In genomic region chr1:211699059-211699458, GRCh38 we compare ENCODE assay signal across 11 cellular contexts. TPM values are rescaled to one million over a fixed set of nuclear protein-coding genes. Genes with fewer than 3 reads are reported as not detected.
A peak's percentile ranks its signal among the peaks of the same experiment; 100 is the strongest.
DNase-seq lines count a peak whose midpoint lies in the region; ATAC-seq and TF ChIP-seq lines count a peak whose summit lies in the region.
"Had no signal": no experiment of that assay in that cellular context is flagged by ENCODE, and none has a peak within 500 bp of the region (broad histone marks: within the 10 kb centered on the region; RNA-seq: fewer than 3 reads in every experiment).

No MANE protein-coding gene starts in this region.

- H3K4me2 ChIP-seq in SU-DHL-6 (ENCODE audit: low read depth, low read length, poor library complexity, severe bottlenecking), result peak overlapping the region; percentile 41

- ATAC-seq in activated T-cell treated with anti-CD3 and anti-CD28 coated beads, Interleukin-2, amount 50 U/mL, for 72 hours (replicated peaks in 1 of 2), result no peak
- no peak for ATAC-seq in stimulated activated effector memory CD8-positive, alpha-beta T cell treated with anti-CD3 and anti-CD28 coated beads, Interleukin-12 subunit alpha, Interleukin-12 subunit beta, amount 100 ng/mL, for 72 hours
- ATAC-seq in GM18873 (IDR thresholded peaks at IDR 0.05; ENCODE audit: low FRiP score, unreplicated experiment), result no peak

- no peak overlapping the region for H3K4me3 ChIP-seq in SU-DHL-6 (ENCODE audit: insufficient read depth, low read length, poor library complexity, severe bottlenecking)
- peak overlapping the region; percentile 85 for H3K4me3 ChIP-seq in iPS-18a (ENCODE audit: low read length)

- no peaks in the 10 kb centered on the region for H3K9me3 Mint-ChIP-seq in activated T-cell treated with anti-CD3 and anti-CD28 coated beads, Interleukin-2, amount 50 U/mL, for 72 hours
- H3K9me3 Mint-ChIP-seq in stimulated activated effector memory CD8-positive, alpha-beta T cell treated with anti-CD3 and anti-CD28 coated beads, Interleukin-12 subunit alpha, Interleukin-12 subunit beta, amount 100 ng/mL, for 72 hours, result no peaks in the 10 kb centered on the region
- H3K9me3 Mint-ChIP-seq: activated naive CD4-positive, alpha-beta T cell treated with anti-CD3 and anti-CD28 coated beads for 36 hours had no signal

- H3K9me3 ChIP-seq in SU-DHL-6 (ENCODE audit: insufficient read depth, low read length), result no peaks in the 10 kb centered on the region
- no peaks in the 10 kb centered on the region for H3K9me3 ChIP-seq in iPS-18a (ENCODE audit: control insufficient read depth, low read depth, low read length)
- H3K9me3 ChIP-seq: tibial nerve had no signal

- H3K36me3 ChIP-seq in SU-DHL-6 (ENCODE audit: low read length), result no peaks in the 10 kb centered on the region
- no peaks in the 10 kb centered on the region for H3K36me3 ChIP-seq in iPS-18a (ENCODE audit: control insufficient read depth, low read depth, low read length)
- H3K36me3 ChIP-seq: tibial nerve had no signal

- H3K4me1 ChIP-seq in iPS-18a (ENCODE audit: control insufficient read depth, low read depth, low read length), result no peaks in the 10 kb centered on the region

- no peak overlapping the region for H3K27ac Mint-ChIP-seq in activated T-cell treated with anti-CD3 and anti-CD28 coated beads, Interleukin-2, amount 50 U/mL, for 72 hours
- H3K27ac Mint-ChIP-seq in stimulated activated effector memory CD8-positive, alpha-beta T cell treated with anti-CD3 and anti-CD28 coated beads, Interleukin-12 subunit alpha, Interleukin-12 subunit beta, amount 100 ng/mL, for 72 hours, result no peak overlapping the region
- H3K27ac Mint-ChIP-seq: activated naive CD4-positive, alpha-beta T cell treated with anti-CD3 and anti-CD28 coated beads for 36 hours had no signal

- H3F3A ChIP-seq in SU-DHL-6 (ENCODE audit: insufficient read depth), result 0 out of 2 replicates have a peak, but pooled peaks cover 9% of the 10 kb centered on the region

- H3K4me3 Mint-ChIP-seq in activated T-cell treated with anti-CD3 and anti-CD28 coated beads, Interleukin-2, amount 50 U/mL, for 72 hours, result peak overlapping the region; percentile 13 to 50
- peak overlapping the region; percentile 26 for H3K4me3 Mint-ChIP-seq in stimulated activated effector memory CD8-positive, alpha-beta T cell treated with anti-CD3 and anti-CD28 coated beads, Interleukin-12 subunit alpha, Interleukin-12 subunit beta, amount 100 ng/mL, for 72 hours

- no peak for DNase-seq in activated T-cell treated with anti-CD3 and anti-CD28 coated beads, Interleukin-2, amount 50 U/mL, for 72 hours
- DNase-seq in activated T-cell treated with anti-CD3 and anti-CD28 coated beads for 4 hours (no peak), hepatic stellate cell (ENCODE audit: low spot score) (no peak), inferior parietal cortex (ENCODE audit: extremely low spot score) (no peak)
- no peak for DNase-seq in stimulated activated effector memory CD8-positive, alpha-beta T cell treated with anti-CD3 and anti-CD28 coated beads, Interleukin-12 subunit alpha, Interleukin-12 subunit beta, amount 100 ng/mL, for 72 hours (ENCODE audit: low spot score in 2 of 2)
- DNase-seq: SIG-M5 had no signal

- no peak for TF ChIP-seq CTCF in SU-DHL-6 (IDR thresholded peaks at IDR 0.05; ENCODE audit: insufficient read depth, low read length, poor library complexity, severe bottlenecking)

- H3K9ac ChIP-seq in SU-DHL-6 (ENCODE audit: low read length), result no peak overlapping the region
- no peak overlapping the region for H3K9ac ChIP-seq in iPS-18a (ENCODE audit: low read length)

- H2AFZ ChIP-seq in SU-DHL-6 (ENCODE audit: low read depth, low read length, severe bottlenecking), result no peak overlapping the region

- no peaks in the 10 kb centered on the region for H4K20me1 ChIP-seq in SU-DHL-6 (ENCODE audit: low read depth, low read length)

- no peaks in the 10 kb centered on the region for H3K79me2 ChIP-seq in SU-DHL-6 (ENCODE audit: insufficient read depth, low read length)

- peaks cover 9% of the 10 kb centered on the region for H3K27me3 Mint-ChIP-seq in activated T-cell treated with anti-CD3 and anti-CD28 coated beads, Interleukin-2, amount 50 U/mL, for 72 hours (ENCODE audit: low read depth)

- H3K4me1 Mint-ChIP-seq in activated T-cell treated with anti-CD3 and anti-CD28 coated beads, Interleukin-2, amount 50 U/mL, for 72 hours (ENCODE audit: low read depth), result peaks cover 27% of the 10 kb centered on the region
- H3K4me1 Mint-ChIP-seq in stimulated activated effector memory CD8-positive, alpha-beta T cell treated with anti-CD3 and anti-CD28 coated beads, Interleukin-12 subunit alpha, Interleukin-12 subunit beta, amount 100 ng/mL, for 72 hours, result peaks cover 14% of the 10 kb centered on the region

- H3K27me3 ChIP-seq in SU-DHL-6 (ENCODE audit: low read length) (no peaks in the 10 kb centered on the region), iPS-18a (ENCODE audit: control insufficient read depth, insufficient read depth, low read length) (peaks cover 14% of the 10 kb centered on the region)

- H3K9me2 ChIP-seq in SU-DHL-6 (replicated peaks; ENCODE audit: insufficient read depth, low read length), result no peaks in the 10 kb centered on the region

- H3K27ac ChIP-seq in SU-DHL-6 (ENCODE audit: low read depth, low read length) (no peak overlapping the region; the same call in 1 of the 2 replicates), iPS-18a (ENCODE audit: low read length) (no peak overlapping the region)
- H3K27ac ChIP-seq: tibial nerve had no signal

- no peaks in the 10 kb centered on the region for H3K36me3 Mint-ChIP-seq in activated T-cell treated with anti-CD3 and anti-CD28 coated beads, Interleukin-2, amount 50 U/mL, for 72 hours (ENCODE audit: insufficient read depth in 2 of 2)
- no peaks in the 10 kb centered on the region for H3K36me3 Mint-ChIP-seq in stimulated activated effector memory CD8-positive, alpha-beta T cell treated with anti-CD3 and anti-CD28 coated beads, Interleukin-12 subunit alpha, Interleukin-12 subunit beta, amount 100 ng/mL, for 72 hours

RNA-seq across cellular contexts. Expression of gene NEK2, which starts 23.6 kb away (rescaled TPM):
- 10 to 100 TPM; 36.8 to 41.9 TPM for total RNA-seq in activated T-cell treated with anti-CD3 and anti-CD28 coated beads, Interleukin-2, amount 50 U/mL, for 72 hours
